Comparison of ENCODE assay signal across 1 cellular context in the genomic region with DNA sequence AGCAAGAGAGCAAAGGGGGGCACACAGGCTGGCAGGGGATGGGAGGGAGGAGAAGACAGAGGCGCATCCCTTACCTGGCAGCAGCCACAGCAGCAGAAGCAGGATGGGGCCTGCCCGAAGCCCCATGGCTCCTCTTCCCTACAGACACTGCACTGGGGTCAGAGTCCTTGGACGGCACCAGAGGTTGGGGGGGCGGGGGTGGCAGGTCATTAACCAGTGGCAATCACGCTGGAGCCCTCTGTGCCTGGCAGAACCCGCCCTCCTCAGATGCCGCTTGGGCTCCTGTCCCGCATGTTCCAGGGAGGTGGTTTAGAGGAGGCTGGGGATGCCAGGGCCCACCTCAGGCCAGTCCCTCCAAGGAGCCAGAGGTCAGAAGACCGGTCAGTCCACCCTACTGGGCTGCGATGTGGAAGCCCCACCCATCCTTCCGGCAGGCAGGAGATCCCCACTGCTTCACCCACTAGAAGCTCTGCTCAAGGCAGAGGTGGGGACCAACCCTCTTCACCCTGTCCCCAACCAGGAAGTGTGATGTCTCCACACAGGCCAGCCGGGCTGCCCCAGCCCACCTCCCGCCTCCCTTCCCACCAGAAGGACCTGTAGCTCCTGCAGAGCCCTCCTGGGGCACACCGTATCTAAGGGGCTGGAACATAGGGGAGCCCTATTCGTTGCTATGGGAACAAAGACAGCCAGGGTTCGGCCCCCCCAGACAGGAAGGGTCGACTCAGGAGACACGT.
TF ChIP-seq lines count a peak whose summit lies in the region.

No MANE protein-coding gene starts in this region.

TF ChIP-seq in GM12878, 131 proteins besides CTCF, POLR2A, EP300 and RAD21:
- TF ChIP-seq, protein P1, sequence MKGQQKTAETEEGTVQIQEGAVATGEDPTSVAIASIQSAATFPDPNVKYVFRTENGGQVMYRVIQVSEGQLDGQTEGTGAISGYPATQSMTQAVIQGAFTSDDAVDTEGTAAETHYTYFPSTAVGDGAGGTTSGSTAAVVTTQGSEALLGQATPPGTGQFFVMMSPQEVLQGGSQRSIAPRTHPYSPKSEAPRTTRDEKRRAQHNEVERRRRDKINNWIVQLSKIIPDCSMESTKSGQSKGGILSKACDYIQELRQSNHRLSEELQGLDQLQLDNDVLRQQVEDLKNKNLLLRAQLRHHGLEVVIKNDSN (IDR thresholded peaks at IDR 0.05; ENCODE audit: borderline replicate concordance, extremely low read length, insufficient read depth, low read depth, low read length), result no peak
- TF ChIP-seq SRF (IDR thresholded peaks at IDR 0.05; ENCODE audit: low read depth in 2 of 2, low read length in 2 of 2), result no peak
- TF ChIP-seq ZNF622 (IDR thresholded peaks at IDR 0.05), result no peak
TF ChIP-seq in GM12878: peak in this region for 0.
